Comparison of ENCODE assay signal across 10 cellular contexts in genomic region chr20:21510414-21510971, GRCh38. TPM values are rescaled to one million over a fixed set of nuclear protein-coding genes. Genes with fewer than 3 reads are reported as not detected.
DNase-seq lines count a peak whose midpoint lies in the region; ATAC-seq and TF ChIP-seq lines count a peak whose summit lies in the region.
"Had no signal": no experiment of that assay in that cellular context is flagged by ENCODE, and none has a peak within 500 bp of the region (broad histone marks: within the 10 kb centered on the region; RNA-seq: fewer than 3 reads in every experiment).

No MANE protein-coding gene starts in this region.

- H3K36me3 ChIP-seq in BLaER1 treated with 17β-estradiol and CSF1 and Interleukin-3, amounts not matched to agents 10 nM and 100 nM = no peaks in the 10 kb centered on the region
- H3K36me3 ChIP-seq in MG63 (no peaks in the 10 kb centered on the region), esophagus muscularis mucosa (no peaks in the 10 kb centered on the region), osteoblast (ENCODE audit: insufficient read depth, low read length) (no peaks in the 10 kb centered on the region)
- H3K36me3 ChIP-seq: uterus had no signal

- H3K4me2 ChIP-seq in BLaER1 treated with 17β-estradiol and CSF1 and Interleukin-3, amounts not matched to agents 10 nM and 100 nM = peak overlapping the region; percentile 75 to 90 (median 85)
- H3K4me2 ChIP-seq in osteoblast (ENCODE audit: insufficient read depth, low read length) = peak overlapping the region; percentile 82

- H2AFZ ChIP-seq in osteoblast (ENCODE audit: low read length) = peak overlapping the region; percentile 56

- H3K27me3 ChIP-seq in BLaER1 treated with 17β-estradiol and CSF1 and Interleukin-3, amounts not matched to agents 10 nM and 100 nM = peaks cover 99 to 100% (median 100%) of the 10 kb centered on the region in 11 experiments
- H3K27me3 ChIP-seq in MG63 (no peaks in the 10 kb centered on the region), esophagus muscularis mucosa (peaks cover 5 to 100% (median 86%) of the 10 kb centered on the region in 4 donors), osteoblast (ENCODE audit: insufficient read depth, low read length) (peaks cover 88% of the 10 kb centered on the region)

- CTCF ChIA-PET in HEK293T (lab: Yijun Ruan, JAX) = no interaction called here

- ATAC-seq in HG03108 (IDR thresholded peaks at IDR 0.05; ENCODE audit: unreplicated experiment) = no peak

- H3K4me3 ChIP-seq in BLaER1 treated with 17β-estradiol and CSF1 and Interleukin-3, amounts not matched to agents 10 nM and 100 nM = peak overlapping the region; percentile 42 to 68 (median 56)
- H3K4me3 ChIP-seq in MG63 (peak overlapping the region; percentile 59), esophagus muscularis mucosa (peak overlapping the region; percentile 45 to 53 (median 46)), osteoblast (ENCODE audit: insufficient read depth, low read length) (peak overlapping the region; percentile 65)

- H4K20me1 ChIP-seq in BLaER1 treated with 17β-estradiol and CSF1 and Interleukin-3, amounts not matched to agents 10 nM and 100 nM = peaks cover 0 to 75% (median 50%) of the 10 kb centered on the region in 11 experiments; a peak in 16 of 22 replicates
- H4K20me1 ChIP-seq in osteoblast (ENCODE audit: insufficient read depth, low read length) = no peaks in the 10 kb centered on the region

- peak; percentile 72 for DNase-seq in MG63
- DNase-seq in esophagus muscularis mucosa (ENCODE audit: extremely low spot score) = no peak
- peak; percentile 88 for DNase-seq in osteoblast (ENCODE audit: insufficient read length, low spot score, missing footprints)
- no peak for DNase-seq in NCI-H1417 treated with DMSO at 0.1 percent for 48 hours (lab: John Stamatoyannopoulos, UW)
- no peak for DNase-seq in HEK293T (ENCODE audit: extremely low spot score)
- DNase-seq in DMS 273 (lab: John Stamatoyannopoulos, UW; ENCODE audit: unreplicated experiment) = no peak
- DNase-seq: uterus had no signal

- 15% methylated on average over 11 of the region's 43 CpGs for WGBS in esophagus muscularis mucosa

- no peak for TF ChIP-seq EP300 in esophagus muscularis mucosa (IDR thresholded peaks at IDR 0.05)

- H3K4me1 ChIP-seq in BLaER1 treated with 17β-estradiol and CSF1 and Interleukin-3, amounts not matched to agents 10 nM and 100 nM = peaks cover 16 to 57% (median 28%) of the 10 kb centered on the region in 10 experiments; a peak in 19 of 20 replicates
- H3K4me1 ChIP-seq in esophagus muscularis mucosa (peaks cover 67 to 80% (median 76%) of the 10 kb centered on the region in 4 donors), osteoblast (ENCODE audit: insufficient read depth, low read length) (peaks cover 8% of the 10 kb centered on the region)

- H3K9me3 ChIP-seq in BLaER1 treated with 17β-estradiol and CSF1 and Interleukin-3, amounts not matched to agents 10 nM and 100 nM (replicated peaks in 1 of 11) = peaks cover 28 to 66% (median 48%) of the 10 kb centered on the region in 11 experiments
- H3K9me3 ChIP-seq in MG63 (no peaks in the 10 kb centered on the region), esophagus muscularis mucosa (no peaks in the 10 kb centered on the region), osteoblast (ENCODE audit: low read depth, low read length) (no peaks in the 10 kb centered on the region)
- H3K9me3 ChIP-seq: uterus had no signal

- intact Hi-C loops in esophagus muscularis mucosa (cut with DNase I) = no loop called here

- H3K79me2 ChIP-seq in osteoblast (ENCODE audit: insufficient read depth, low read length) = no peaks in the 10 kb centered on the region

- no peak for TF ChIP-seq POLR2A in esophagus muscularis mucosa (IDR thresholded peaks at IDR 0.05; ENCODE audit: low read depth)

- H3K9ac ChIP-seq in BLaER1 treated with 17β-estradiol and CSF1 and Interleukin-3, amounts not matched to agents 10 nM and 100 nM = peak overlapping the region in 7 of 11 experiments; percentile 26 to 66 (median 38); a peak in 7 of 22 replicates

- TF ChIP-seq CTCF in esophagus muscularis mucosa (IDR thresholded peaks at IDR 0.05) (no peak), osteoblast (IDR thresholded peaks at IDR 0.05; ENCODE audit: extremely low read depth, low read depth, low read length) (no peak)

- POLR2A ChIA-PET in HEK293T (lab: Yijun Ruan, JAX) = no interaction called here

- H3K27ac ChIP-seq in BLaER1 treated with 17β-estradiol and CSF1 and Interleukin-3, amounts not matched to agents 10 nM and 100 nM = no peak overlapping the region
- no peak overlapping the region for H3K27ac ChIP-seq in esophagus muscularis mucosa (replicated peaks in 1 of 4)
- H3K27ac ChIP-seq in osteoblast (ENCODE audit: low read depth, low read length) = no peak overlapping the region
- H3K27ac ChIP-seq: uterus had no signal

TF ChIP-seq in HEK293T, 16 proteins besides CTCF, POLR2A, EP300 and RAD21:
- TF ChIP-seq ARNT (IDR thresholded peaks at IDR 0.05) (no peak), TARDBP (IDR thresholded peaks at IDR 0.05) (no peak)

RNA-seq across cellular contexts. Expression of gene NKX2-2, which starts 3.4 kb away (rescaled TPM):
- 3.1 and 8.1 TPM in 2 replicates for total RNA-seq in MG63 (2014; rRNA removed; shearing (Covaris generic); ENCODE audit: low replicate concordance)
- not detected for total RNA-seq in esophagus muscularis mucosa
- under 0.01 TPM in 1 of 2 replicates, not detected in the other for total RNA-seq in osteoblast
- total RNA-seq: T-helper 2 cell treated with Interferon-gamma antibody and Interleukin-4, amounts not matched to agents 100 ng/mL and 5 ng/mL, for 36 hours; uterus had no signal

Comparison
In these comparisons a context has a peak if more than half of its experiments do, and no peak if none do; other contexts are left out.
1. DNase-seq: peak in MG63 (single experiment) and osteoblast (single experiment); none in esophagus muscularis mucosa (single experiment), NCI-H1417 treated with DMSO at 0.1 percent for 48 hours (single experiment), HEK293T (single experiment) and DMS 273 (single experiment).
2. Peak in every context shown above with its lines, with median percentiles within 50 percentile points of each other: H3K4me3 ChIP-seq.